ENCODE assay signal across 15 cellular contexts in genomic region chr16:11016524-11016988, GRCh38.
DNase-seq lines count a peak whose midpoint lies in the region; ATAC-seq and TF ChIP-seq lines count a peak whose summit lies in the region.
"Had no signal": no experiment of that assay in that cellular context is flagged by ENCODE, and none has a peak within 500 bp of the region (broad histone marks: within the 10 kb centered on the region; RNA-seq: fewer than 3 reads in every experiment).

No MANE protein-coding gene starts in this region.

- no peaks in the 10 kb centered on the region for H4K20me1 ChIP-seq in DND-41 (ENCODE audit: insufficient read depth, low read length)

- ATAC-seq in DND-41 (ENCODE audit: insufficient read depth, low read depth) (peak; percentile 60), lower lobe of right lung (peak; percentile 22 to 25)
- ATAC-seq: Panc1 had no signal

- H3K9me3 ChIP-seq in DND-41 (ENCODE audit: insufficient read depth, low read length, severe bottlenecking) (no peaks in the 10 kb centered on the region), SJSA1 (replicated peaks) (no peaks in the 10 kb centered on the region), lower lobe of right lung (no peaks in the 10 kb centered on the region)
- H3K9me3 ChIP-seq: BLaER1 treated with 17β-estradiol and CSF1 and Interleukin-3, amounts not matched to agents 10 nM and 100 nM; spleen; thoracic aorta had no signal

- H3K27me3 ChIP-seq in ACC112 (ENCODE audit: insufficient read depth, low read length) (no peaks in the 10 kb centered on the region), DND-41 (ENCODE audit: insufficient read depth, low read length, poor library complexity) (no peaks in the 10 kb centered on the region), SJSA1 (replicated peaks) (no peaks in the 10 kb centered on the region), lower lobe of right lung (ENCODE audit: low read depth) (no peaks in the 10 kb centered on the region)
- H3K27me3 ChIP-seq: BLaER1 treated with 17β-estradiol and CSF1 and Interleukin-3, amounts not matched to agents 10 nM and 100 nM; spleen had no signal

- peak overlapping the region; percentile 27; the same call in 1 of the 2 replicates for H3K27ac ChIP-seq in ACC112 (ENCODE audit: low read depth, low read length)
- peak overlapping the region; percentile 60 for H3K27ac ChIP-seq in DND-41 (ENCODE audit: low read length)
- peak overlapping the region; percentile 15; the same call in 1 of the 2 replicates for H3K27ac ChIP-seq in SJSA1
- H3K27ac ChIP-seq in lower lobe of right lung = peak overlapping the region; percentile 13
- H3K27ac ChIP-seq: BLaER1 treated with 17β-estradiol and CSF1 and Interleukin-3, amounts not matched to agents 10 nM and 100 nM; spleen; thoracic aorta had no signal

- no peaks in the 10 kb centered on the region for H3K36me3 ChIP-seq in ACC112 (ENCODE audit: insufficient read depth, low read length)
- peaks cover 19% of the 10 kb centered on the region for H3K36me3 ChIP-seq in DND-41 (ENCODE audit: insufficient read depth, low read length)
- peaks cover 5% of the 10 kb centered on the region; the same call in 1 of the 2 replicates for H3K36me3 ChIP-seq in SJSA1
- H3K36me3 ChIP-seq in lower lobe of right lung = peaks cover 29% of the 10 kb centered on the region

- DNase-seq in DND-41 = peak; percentile 28
- DNase-seq in SJSA1 (ENCODE audit: low read depth in 1 of 2, low spot score in 2 of 2) = peak in 1 of 2 experiments; percentile 27
- DNase-seq in lower lobe of right lung = no peak
- DNase-seq in NCI-H446 (lab: John Stamatoyannopoulos, UW) = no peak
- no peak for DNase-seq in GM19238 (ENCODE audit: insufficient read length, low spot score)
- no peak for DNase-seq in UCSD-AML1 (lab: John Stamatoyannopoulos, UW; ENCODE audit: unreplicated experiment)
- DNase-seq in GF-D8 (lab: John Stamatoyannopoulos, UW) = no peak
- DNase-seq: mesendoderm, NCI-H1105, NCI-H2227 treated with DMSO at 0.1 percent for 48 hours, spleen had no signal

- no peak overlapping the region for H3K4me2 ChIP-seq in DND-41 (ENCODE audit: insufficient read depth, low read length)
- H3K4me2 ChIP-seq: BLaER1 treated with 17β-estradiol and CSF1 and Interleukin-3, amounts not matched to agents 10 nM and 100 nM had no signal

- no peaks in the 10 kb centered on the region for H3K79me2 ChIP-seq in ACC112 (ENCODE audit: control insufficient read depth, insufficient read depth, low read length, unreplicated experiment)
- no peaks in the 10 kb centered on the region for H3K79me2 ChIP-seq in DND-41 (ENCODE audit: insufficient read depth, low read length)

- H3K4me3 ChIP-seq in ACC112 (ENCODE audit: low read depth, low read length) (no peak overlapping the region), DND-41 (ENCODE audit: low read depth in 1 of 2, low read length in 2 of 2) (no peak overlapping the region), SJSA1 (no peak overlapping the region), lower lobe of right lung (no peak overlapping the region)
- H3K4me3 ChIP-seq: BLaER1 treated with 17β-estradiol and CSF1 and Interleukin-3, amounts not matched to agents 10 nM and 100 nM; spleen; thoracic aorta had no signal

- no peak overlapping the region for H3K9ac ChIP-seq in DND-41 (ENCODE audit: low read depth, low read length)
- H3K9ac ChIP-seq: BLaER1 treated with 17β-estradiol and CSF1 and Interleukin-3, amounts not matched to agents 10 nM and 100 nM had no signal

- no peak for TF ChIP-seq CTCF in DND-41 (IDR thresholded peaks at IDR 0.05; ENCODE audit: borderline replicate concordance, extremely low read depth, low read length, poor library complexity, severe bottlenecking)
- no peak for TF ChIP-seq CTCF in lower lobe of right lung (IDR thresholded peaks at IDR 0.05)

- H2AFZ ChIP-seq in ACC112 (ENCODE audit: low read length, unreplicated experiment) = no peak overlapping the region
- H2AFZ ChIP-seq in DND-41 (ENCODE audit: low read depth, low read length) = no peak overlapping the region

- H3K4me1 ChIP-seq in ACC112 (ENCODE audit: control insufficient read depth, insufficient read depth, low read length, unreplicated experiment) = peaks cover 15% of the 10 kb centered on the region
- peaks cover 16% of the 10 kb centered on the region for H3K4me1 ChIP-seq in DND-41 (ENCODE audit: insufficient read depth, low read length)
- peaks cover 15% of the 10 kb centered on the region for H3K4me1 ChIP-seq in SJSA1 (replicated peaks)
- peaks cover 15% of the 10 kb centered on the region for H3K4me1 ChIP-seq in lower lobe of right lung
- H3K4me1 ChIP-seq: spleen had no signal

- intact Hi-C loops in lower lobe of right lung (cut with DNase I) = no loop called here
